7 cellular contexts compared by ENCODE assay signal in the genomic region with DNA sequence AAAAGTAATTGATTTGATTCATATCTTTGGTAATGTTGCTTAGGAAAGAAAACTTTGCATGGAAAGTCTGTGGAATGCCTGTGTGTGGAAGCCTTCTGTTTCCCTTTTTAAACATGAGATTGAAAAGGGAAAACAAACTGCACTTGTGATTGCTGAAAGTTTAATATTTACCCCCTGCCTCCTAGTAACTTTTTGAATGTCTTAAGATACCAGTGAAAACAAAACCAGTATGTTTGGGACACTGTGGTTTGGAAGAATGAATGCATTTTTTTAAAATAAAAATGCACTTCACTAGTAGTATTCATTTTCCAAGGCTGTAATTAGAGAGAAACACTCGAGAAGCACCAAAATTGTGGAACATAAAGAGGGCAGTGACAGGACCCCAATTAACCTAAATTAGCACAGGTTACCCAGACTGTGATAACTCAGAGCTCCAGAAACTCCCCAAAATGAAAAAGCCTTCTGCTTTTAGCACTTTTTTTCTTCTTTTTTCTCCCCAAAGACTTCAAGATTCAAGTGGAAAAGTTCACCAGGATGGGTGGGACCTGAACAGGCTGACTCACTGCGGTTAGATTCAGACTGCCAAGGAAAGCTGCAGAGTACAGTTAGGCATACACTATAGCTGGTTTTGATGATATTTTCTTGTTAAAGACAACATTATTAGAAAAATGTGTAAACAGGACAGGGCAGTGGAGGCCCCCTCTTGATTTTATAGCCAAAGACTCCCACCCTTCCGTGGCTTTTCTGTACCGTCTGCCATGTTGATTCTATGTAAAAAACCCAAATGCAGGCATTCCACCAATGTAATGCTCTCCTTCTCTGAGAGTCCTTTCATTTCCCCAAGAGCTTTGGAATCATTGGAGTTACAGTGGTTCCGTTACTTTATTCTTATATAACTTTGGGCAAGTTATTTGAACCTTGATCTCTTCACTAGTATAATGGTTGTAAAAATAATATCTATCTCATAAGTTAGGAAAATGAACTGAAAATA.
DNase-seq lines count a peak whose midpoint lies in the region; ATAC-seq and TF ChIP-seq lines count a peak whose summit lies in the region.
"Not testable (repeated sequence)": the region's sequence is repeated elsewhere in the genome, so short reads cannot be mapped to it uniquely, and the experiment has no call there.

No MANE protein-coding gene starts in this region.

- intact Hi-C loops in PC-3 (cut with micrococcal nuclease); heart left ventricle (cut with DNase I); left ventricle myocardium superior (cut with micrococcal nuclease); mucosa of descending colon (cut with DNase I, micrococcal nuclease); upper lobe of right lung (cut with DNase I): not testable (repeated sequence)

- not testable (repeated sequence) for H4K20me1 ChIP-seq in PC-3 (ENCODE audit: low read length)

- CTCF ChIA-PET in PC-3 (lab: Charles Lee), result not testable (repeated sequence)

- H3K27me3 ChIP-seq in PC-3 (ENCODE audit: low read length); foreskin keratinocyte; heart left ventricle; upper lobe of right lung: not testable (repeated sequence)

- not testable (repeated sequence) for H2AFZ ChIP-seq in PC-3 (ENCODE audit: low read length)

- not testable (repeated sequence) for H3K36me3 ChIP-seq in PC-3 (ENCODE audit: low read depth, low read length); heart left ventricle; mucosa of descending colon (ENCODE audit: low read depth); upper lobe of right lung

- H3K4me3 ChIP-seq in PC-3 (ENCODE audit: low read length); heart left ventricle; mucosa of descending colon; upper lobe of right lung: not testable (repeated sequence)

- peak; percentile 98 for ATAC-seq in PC-3
- ATAC-seq in SK-N-SH treated with all-trans-retinoic acid at 6 μM for 48 hours, result peak; percentile 96
- ATAC-seq in foreskin keratinocyte, result peak; percentile 69
- ATAC-seq in heart left ventricle, result peak; percentile 66 to 91 (median 80)
- peak; percentile 82 for ATAC-seq in left ventricle myocardium superior
- ATAC-seq in mucosa of descending colon, result peak; percentile 46
- ATAC-seq in upper lobe of right lung, result peak; percentile 71

- H3K9me2 ChIP-seq in PC-3 (replicated peaks; ENCODE audit: low read length), result not testable (repeated sequence)

- not testable (repeated sequence) for BruUV-seq in PC-3 (replicated peaks; lab: Mats Ljungman, UMichigan)

- not testable (repeated sequence) for H3K9me3 ChIP-seq in PC-3 (ENCODE audit: low read length); heart left ventricle; mucosa of descending colon; upper lobe of right lung

- not testable (repeated sequence) for H3K4me2 ChIP-seq in PC-3 (ENCODE audit: low read length)

- not testable (repeated sequence) for H3K79me2 ChIP-seq in PC-3 (ENCODE audit: low read length)

- POLR2A ChIA-PET in PC-3 (lab: Charles Lee; ENCODE audit: unreplicated experiment), result not testable (repeated sequence)

- no CpG with 5 or more reads among the region's 5 CpGs for WGBS in heart left ventricle, 4 donors

- TF ChIP-seq CTCF in PC-3 (conservative IDR thresholded peaks at IDR 0.05; ENCODE audit: low read depth, low read length); foreskin keratinocyte (conservative IDR thresholded peaks at IDR 0.05); heart left ventricle (IDR thresholded peaks at IDR 0.05); mucosa of descending colon (IDR thresholded peaks at IDR 0.05); upper lobe of right lung (IDR thresholded peaks at IDR 0.05): not testable (repeated sequence)

- TF ChIP-seq POLR2A in heart left ventricle (IDR thresholded peaks at IDR 0.05), result not testable (repeated sequence)

- H3F3A ChIP-seq in PC-3 (ENCODE audit: low read length, unreplicated experiment), result not testable (repeated sequence)

- not testable (repeated sequence) for H3K4me1 ChIP-seq in PC-3 (ENCODE audit: insufficient read depth, low read length); foreskin keratinocyte; heart left ventricle; mucosa of descending colon (ENCODE audit: low read depth); upper lobe of right lung

- DNase-seq in PC-3, foreskin keratinocyte, heart left ventricle, left ventricle myocardium superior, mucosa of descending colon, upper lobe of right lung: not testable (repeated sequence)

- H3K27ac ChIP-seq in PC-3 (ENCODE audit: low read length); foreskin keratinocyte; heart left ventricle; upper lobe of right lung: not testable (repeated sequence)

- not testable (repeated sequence) for H3K9ac ChIP-seq in PC-3 (ENCODE audit: low read length)

Comparison
In these comparisons a context has a peak if more than half of its experiments do, and no peak if none do; other contexts are left out.
1. ATAC-seq: peak in every context shown above with its lines; median percentile 98 in PC-3; 96 in SK-N-SH treated with all-trans-retinoic acid at 6 μM for 48 hours; 82 in left ventricle myocardium superior; 80 in heart left ventricle; 71 in upper lobe of right lung; 69 in foreskin keratinocyte; 46 in mucosa of descending colon.